Comparison of ENCODE assay signal across 17 cellular contexts in the genomic region with DNA sequence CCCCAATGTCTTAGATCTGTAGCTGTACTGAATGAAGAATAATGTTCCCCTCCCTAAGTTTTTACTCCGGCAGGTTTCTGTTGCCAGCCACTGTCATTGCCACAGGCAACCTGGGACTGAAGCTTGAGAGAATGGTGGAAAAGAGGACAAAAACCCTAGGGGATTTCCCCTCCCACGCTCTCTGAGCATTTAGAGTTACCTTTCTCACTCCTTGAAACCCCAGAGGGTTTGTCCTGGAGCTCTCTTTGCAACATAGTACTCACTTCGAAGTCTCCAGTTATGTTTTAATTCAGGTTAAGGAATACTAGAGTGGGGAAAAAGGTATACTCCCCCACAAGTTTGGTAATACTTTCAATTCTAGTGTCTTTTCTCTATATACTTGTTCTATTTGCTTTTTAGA. TPM values are rescaled to one million over a fixed set of nuclear protein-coding genes. Genes with fewer than 3 reads are reported as not detected.
A peak's percentile ranks its signal among the peaks of the same experiment; 100 is the strongest.
DNase-seq lines count a peak whose midpoint lies in the region; ATAC-seq, FAIRE-seq and TF ChIP-seq lines count a peak whose summit lies in the region.
"Had no signal": no experiment of that assay in that cellular context is flagged by ENCODE, and none has a peak within 500 bp of the region (broad histone marks: within the 10 kb centered on the region; RNA-seq: fewer than 3 reads in every experiment).

No MANE protein-coding gene starts in this region.

- H4K20me1 ChIP-seq in GM12878 (ENCODE audit: control insufficient read depth, insufficient read depth) (no peaks in the 10 kb centered on the region), GM23338 (replicated peaks; ENCODE audit: insufficient read depth) (no peaks in the 10 kb centered on the region)

- RAD21 ChIA-PET in GM12878 (lab: Charles Lee; ENCODE audit: unreplicated experiment), result interaction anchor here (1.3 to 1.4 kb wide), 3 partner anchors 36 to 66 kb away, joined by 5 to 12 read pairs (median 7); partner anchors contain the start of gene FUNDC2

- no peaks in the 10 kb centered on the region for H3K9me2 ChIP-seq in GM23338 (ENCODE audit: insufficient read depth)

- H3K27ac ChIP-seq in GM12878 (ENCODE audit: control insufficient read depth, insufficient read depth) (peak overlapping the region; percentile 70), GM23338 (ENCODE audit: low read depth) (no peak overlapping the region)
- H3K27ac ChIP-seq: breast epithelium, pancreas, RWPE1 had no signal

- H3K27me3 ChIP-seq in GM12878 (replicated peaks in 1 of 2; ENCODE audit: control insufficient read depth in 2 of 2, insufficient read depth in 2 of 2, low read length in 1 of 2) (no peaks in the 10 kb centered on the region), GM23338 (ENCODE audit: insufficient read depth) (no peaks in the 10 kb centered on the region)
- H3K27me3 ChIP-seq: breast epithelium, pancreas had no signal

- no peaks in the 10 kb centered on the region for H3K9me3 Mint-ChIP-seq in GM23338

- H2AFZ ChIP-seq in GM12878 (ENCODE audit: control insufficient read depth, low read depth, low read length), result no peak overlapping the region
- H2AFZ ChIP-seq in GM23338, result no peak overlapping the region

- H3K4me3 ChIP-seq in GM12878 (no peak overlapping the region), GM23338 (no peak overlapping the region)
- H3K4me3 ChIP-seq: breast epithelium, pancreas had no signal

- no peak for FAIRE-seq in GM12878 (lab: Jason Lieb, UNC)

- no peak for TF ChIP-seq EP300 in GM12878 (IDR thresholded peaks at IDR 0.05; ENCODE audit: borderline replicate concordance in 1 of 2, control insufficient read depth in 1 of 2, low read depth in 2 of 2, low read length in 2 of 2)

- no peaks in the 10 kb centered on the region for H3K36me3 ChIP-seq in GM12878 (ENCODE audit: control insufficient read depth in 2 of 2, insufficient read depth in 2 of 2, low read length in 1 of 2)
- no peaks in the 10 kb centered on the region for H3K36me3 ChIP-seq in GM23338 (ENCODE audit: insufficient read depth)
- H3K36me3 ChIP-seq: breast epithelium, pancreas had no signal

- H3K36me3 Mint-ChIP-seq in GM23338 (ENCODE audit: low read depth), result no peaks in the 10 kb centered on the region

- H3K4me1 ChIP-seq in GM12878 (ENCODE audit: control insufficient read depth, insufficient read depth, low read length) (peaks cover 2% of the 10 kb centered on the region; the same call in 1 of the 2 replicates), GM23338 (ENCODE audit: insufficient read depth) (0 out of 2 replicates have a peak, but pooled peaks cover 5% of the 10 kb centered on the region)
- H3K4me1 ChIP-seq: breast epithelium had no signal

- ATAC-seq in GM18499 (IDR thresholded peaks at IDR 0.05; ENCODE audit: insufficient read depth, unreplicated experiment) (peak; percentile 35), GM19351 (IDR thresholded peaks at IDR 0.05; ENCODE audit: unreplicated experiment) (peak; percentile 33), HG02885 (IDR thresholded peaks at IDR 0.05; ENCODE audit: poor library complexity, unreplicated experiment) (peak; percentile 54), GM12878 (peak; percentile 72), GM23338 (no peak)
- ATAC-seq: left cardiac atrium, pancreas had no signal

- in situ Hi-C loops in GM12878 (cut with MboI), result loop anchor here (5.0 kb wide), 1 partner anchor 36 kb away; the partner anchor contains the start of gene FUNDC2

- intact Hi-C loops in GM12878 (cut with micrococcal nuclease; ENCODE audit: unreplicated experiment), result loop anchor here (1.0 kb wide), 1 partner anchor 35 kb away; the partner anchor contains the start of gene FUNDC2
- intact Hi-C loops in posterior cingulate gyrus (cut with DNase I), result no loop called here

- POLR2A ChIA-PET in GM12878 (lab: Charles Lee), result interaction anchor here (3.9 kb wide), 1 partner anchor 37 kb away, joined by 32 read pairs; the partner anchor contains the start of gene FUNDC2

- no peak for TF ChIP-seq RAD21 in GM12878 (IDR thresholded peaks at IDR 0.05; ENCODE audit: insufficient read depth, low read depth, low read length)

- no peaks in the 10 kb centered on the region for H3K4me1 Mint-ChIP-seq in GM23338

- TF ChIP-seq CTCF in GM12878 (IDR thresholded peaks at IDR 0.05 in 2 of 3, conservative IDR thresholded peaks at IDR 0.05 in 1 of 3; ENCODE audit: control insufficient read depth in 2 of 3, extremely low read depth in 1 of 3, insufficient read depth in 1 of 3, low read depth in 3 of 3, low read length in 3 of 3), result no peak
- TF ChIP-seq CTCF in GM23338 (conservative IDR thresholded peaks at IDR 0.05; ENCODE audit: low read depth in 2 of 2), result no peak

- H3K9ac ChIP-seq in GM12878 (ENCODE audit: control insufficient read depth, insufficient read depth, low read length), result no peak overlapping the region

- peak; percentile 55 for DNase-seq in GM12878 (ENCODE audit: low read depth, low spot score)
- no peak for DNase-seq in nucleus accumbens (lab: John Stamatoyannopoulos, UW)
- DNase-seq in GM23338 (ENCODE audit: low spot score), result no peak
- no peak for DNase-seq in posterior cingulate gyrus
- DNase-seq in NCI-H2107 (lab: John Stamatoyannopoulos, UW), result no peak
- DNase-seq: activated effector memory CD4-positive, alpha-beta T cell treated with Interleukin-2 at 50 U/mL for 16 hours; C1 segment of cervical spinal cord; DMS53; H7; left cardiac atrium; NCI-H2081 treated with DMSO at 0.1 percent for 48 hours; pancreas had no signal

- CTCF ChIA-PET in GM12878 (lab: Yijun Ruan, JAX), result interaction anchor here (0.7 to 1.7 kb wide), 8 partner anchors 9 to 147 kb away, joined by 3 to 6 read pairs (median 4); partner anchors contain the start of gene F8

- no peaks in the 10 kb centered on the region for H3K79me2 ChIP-seq in GM12878 (ENCODE audit: control insufficient read depth, insufficient read depth, low read length)
- H3K79me2 ChIP-seq in GM23338 (replicated peaks; ENCODE audit: insufficient read depth), result no peaks in the 10 kb centered on the region

- no peak overlapping the region for H3K4me3 Mint-ChIP-seq in GM23338

- peak overlapping the region; percentile 1 for H3K4me2 ChIP-seq in GM12878 (ENCODE audit: control insufficient read depth, insufficient read depth)
- H3K4me2 ChIP-seq in GM23338, result no peak overlapping the region

- WGBS in GM12878 (ENCODE audit: insufficient coverage, insufficient replicate concordance, low lambda C conversion rate, missing lambda C conversion rate), result 12% methylated on average over 3 of the region's 3 CpGs

- SMC1A ChIA-PET in GM12878 (lab: Charles Lee; ENCODE audit: uncharacterized antibody, unreplicated experiment), result interaction anchor here (1.1 to 12.7 kb wide), 3 partner anchors 9 to 66 kb away, joined by 4 to 145 read pairs (median 21); partner anchors contain the start of gene FUNDC2

- TF ChIP-seq POLR2A in GM12878 (IDR thresholded peaks at IDR 0.05; ENCODE audit: low read depth, low read length), result no peak

- H3K27ac Mint-ChIP-seq in GM23338, result no peak overlapping the region

- no peaks in the 10 kb centered on the region for H3K27me3 Mint-ChIP-seq in GM23338 (ENCODE audit: insufficient read depth, low read depth, poor library complexity)

- no TSS peak for BruUV-seq in GM12878 (replicated peaks; lab: Mats Ljungman, UMichigan)

- no peaks in the 10 kb centered on the region for H3F3A ChIP-seq in GM23338 (replicated peaks; ENCODE audit: low read depth)

- H3K9me3 ChIP-seq in GM12878 (replicated peaks; ENCODE audit: control insufficient read depth, insufficient read depth, low read length), result no peaks in the 10 kb centered on the region
- H3K9me3 ChIP-seq: breast epithelium, pancreas had no signal

TF ChIP-seq in GM23338, 12 proteins besides CTCF, POLR2A, EP300 and RAD21 (continues in another document):
- TF ChIP-seq EZH2phosphoT487 (IDR thresholded peaks at IDR 0.05; ENCODE audit: unreplicated experiment) (no peak), CREB1 (CRISPR knock-in tag; IDR thresholded peaks at IDR 0.05; ENCODE audit: low read depth) (no peak)

RNA-seq across cellular contexts. Expression of gene F8, which starts 31.5 kb away (rescaled TPM):
- total RNA-seq in GM12878 (2013; cell fraction: nucleolus; rRNA removed), result 5.2 and 5.9 TPM in 2 replicates
- total RNA-seq in GM12878 (2014; rRNA removed) (5.1 and 5.3 TPM in 2 replicates), GM12878 (2014; rRNA removed; fragmentation: Illumina TruSeq; extraction: Trizol) (3.8 and 4.8 TPM in 2 replicates), GM12878 (2021) (4.5 and 5.0 TPM in 2 replicates)
- polyA plus RNA-seq in GM12878 (2011; ENCODE audit: low read depth), result 2.8 TPM
- polyA plus RNA-seq in GM12878 (2011; rRNA removed) (8.1 and 11.9 TPM in 2 replicates), GM12878 (2014; fragmentation: Illumina TruSeq; extraction: Trizol) (6.4 and 7.4 TPM in 2 replicates), GM12878 (2014; fragmentation: Nextera tagmentation; extraction: Ambion mirVana) (1 to 10 TPM; 3.0 to 3.7 TPM), GM12878 (2014; rRNA removed) (4.1 and 4.9 TPM in 2 replicates), GM12878 (2016; fragmentation: Nextera tagmentation; extraction: Ambion mirVana) (1 to 10 TPM; 6.1 to 7.1 TPM), GM23338 (2016; fragmentation: Nextera tagmentation; extraction: Ambion mirVana) (0.63 and 0.70 TPM in 2 replicates)
- polyA plus RNA-seq in GM12878 (2011; cell fraction: cytosol; rRNA removed), result 5.7 and 6.6 TPM in 2 replicates
- 2.8 and 4.1 TPM in 2 replicates for polyA plus RNA-seq in GM12878 (2011; cell fraction: nucleus; rRNA removed)
- 3.9 and 5.7 TPM in 2 replicates for polyA plus RNA-seq in GM12878 (2012)
- 6.6 and 7.1 TPM in 2 replicates for polyA minus RNA-seq in GM12878 (2011; rRNA and poly(A)+ RNA removed)
- polyA minus RNA-seq in GM12878 (2011; cell fraction: cytosol; rRNA and poly(A)+ RNA removed), result 1.3 and 1.8 TPM in 2 replicates
- 2.4 and 2.5 TPM in 2 replicates for polyA minus RNA-seq in GM12878 (2011; cell fraction: nucleus; rRNA and poly(A)+ RNA removed)
- 1.8 and 2.9 TPM in 2 replicates for total RNA-seq in GM23338 (2014; rRNA removed; shearing (Covaris generic))

RNA-seq across cellular contexts. Expression of gene FUNDC2, which starts 35.6 kb away (rescaled TPM):
- total RNA-seq in GM12878 (2013; cell fraction: nucleolus; rRNA removed), result 18.8 and 21.1 TPM in 2 replicates
- total RNA-seq in GM12878 (2014; rRNA removed) (70.5 and 89.0 TPM in 2 replicates), GM12878 (2014; rRNA removed; fragmentation: Illumina TruSeq; extraction: Trizol) (116 and 118 TPM in 2 replicates), GM12878 (2021) (105 and 106 TPM in 2 replicates)
- polyA plus RNA-seq in GM12878 (2011; ENCODE audit: low read depth), result 60.2 TPM
- polyA plus RNA-seq in GM12878 (2011; rRNA removed) (353 and 397 TPM in 2 replicates), GM12878 (2014; fragmentation: Illumina TruSeq; extraction: Trizol) (175 and 235 TPM in 2 replicates), GM12878 (2014; fragmentation: Nextera tagmentation; extraction: Ambion mirVana) (100 to 1,000 TPM; 232 to 285 TPM), GM12878 (2014; rRNA removed) (114 and 115 TPM in 2 replicates), GM12878 (2016; fragmentation: Nextera tagmentation; extraction: Ambion mirVana) (100 to 1,000 TPM; 165 to 166 TPM), GM23338 (2016; fragmentation: Nextera tagmentation; extraction: Ambion mirVana) (51.6 and 58.5 TPM in 2 replicates)
- polyA plus RNA-seq in GM12878 (2011; cell fraction: cytosol; rRNA removed), result 234 and 319 TPM in 2 replicates
- 98.3 and 154 TPM in 2 replicates for polyA plus RNA-seq in GM12878 (2011; cell fraction: nucleus; rRNA removed)
- polyA plus RNA-seq in GM12878 (2012), result 68.1 and 85.7 TPM in 2 replicates
- polyA minus RNA-seq in GM12878 (2011; rRNA and poly(A)+ RNA removed), result 93.4 and 98.9 TPM in 2 replicates
- polyA minus RNA-seq in GM12878 (2011; cell fraction: cytosol; rRNA and poly(A)+ RNA removed), result 14.0 and 20.4 TPM in 2 replicates
- polyA minus RNA-seq in GM12878 (2011; cell fraction: nucleus; rRNA and poly(A)+ RNA removed), result 19.3 and 23.0 TPM in 2 replicates
- 26.3 and 28.6 TPM in 2 replicates for total RNA-seq in GM23338 (2014; rRNA removed; shearing (Covaris generic))
